ENCODE assay signal across 9 cellular contexts in genomic region chr10:73786512-73786885, GRCh38. TPM values are rescaled to one million over a fixed set of nuclear protein-coding genes. Genes with fewer than 3 reads are reported as not detected.
DNase-seq lines count a peak whose midpoint lies in the region; ATAC-seq and TF ChIP-seq lines count a peak whose summit lies in the region.
"Had no signal": no experiment of that assay in that cellular context is flagged by ENCODE, and none has a peak within 500 bp of the region (broad histone marks: within the 10 kb centered on the region; RNA-seq: fewer than 3 reads in every experiment).

No MANE protein-coding gene starts in this region.

- H3K9ac ChIP-seq in colonic mucosa (ENCODE audit: low read depth in 2 of 2, low read length in 2 of 2) = peak overlapping the region; percentile 73 to 84

- H3K36me3 ChIP-seq in colonic mucosa = no peaks in the 10 kb centered on the region

- peaks cover 25 to 29% (median 27%) of the 10 kb centered on the region in 3 donors for H3K4me1 Mint-ChIP-seq in IgD-negative memory B cell
- H3K4me1 Mint-ChIP-seq in naive thymus-derived CD8-positive, alpha-beta T cell = peaks cover 25 to 57% (median 46%) of the 10 kb centered on the region in 4 donors

- intact Hi-C loops in colonic mucosa (cut with DNase I) = no loop called here

- no peak for ATAC-seq in naive thymus-derived CD8-positive, alpha-beta T cell
- ATAC-seq in GM21367 (IDR thresholded peaks at IDR 0.05; ENCODE audit: unreplicated experiment) (no peak), HG02938 (IDR thresholded peaks at IDR 0.05; ENCODE audit: unreplicated experiment) (no peak)

- TF ChIP-seq CTCF in AG10803 (conservative IDR thresholded peaks at IDR 0.05; ENCODE audit: low read length) (0 out of 2 replicates have a peak, but pooled peaks have one; percentile 10), colonic mucosa (IDR thresholded peaks at IDR 0.05) (no peak)

- DNase-seq in AG10803 (ENCODE audit: low read depth) = no peak
- DNase-seq in colonic mucosa = no peak
- DNase-seq in naive thymus-derived CD8-positive, alpha-beta T cell = no peak
- DNase-seq in NCI-H2107 treated with DMSO at 0.1 percent for 48 hours (lab: John Stamatoyannopoulos, UW; ENCODE audit: unreplicated experiment) = no peak
- no peak for DNase-seq in dedifferentiated amniotic fluid mesenchymal stem cell (ENCODE audit: extremely low spot score)
- DNase-seq: midbrain had no signal

- H3K27me3 ChIP-seq in colonic mucosa = no peaks in the 10 kb centered on the region

- H3K27me3 Mint-ChIP-seq in IgD-negative memory B cell = no peaks in the 10 kb centered on the region
- no peaks in the 10 kb centered on the region for H3K27me3 Mint-ChIP-seq in naive thymus-derived CD8-positive, alpha-beta T cell

- H3K36me3 Mint-ChIP-seq in IgD-negative memory B cell = peaks cover 7% of the 10 kb centered on the region
- H3K36me3 Mint-ChIP-seq in naive thymus-derived CD8-positive, alpha-beta T cell = peaks cover 0 to 24% (median 18%) of the 10 kb centered on the region in 3 donors

- peak overlapping the region; percentile 94 to 98 (median 97) for H3K27ac Mint-ChIP-seq in IgD-negative memory B cell
- peak overlapping the region; percentile 89 to 98 (median 94) for H3K27ac Mint-ChIP-seq in naive thymus-derived CD8-positive, alpha-beta T cell

- no peaks in the 10 kb centered on the region for H3K9me3 Mint-ChIP-seq in IgD-negative memory B cell
- no peaks in the 10 kb centered on the region for H3K9me3 Mint-ChIP-seq in naive thymus-derived CD8-positive, alpha-beta T cell

- H3K9me3 ChIP-seq in colonic mucosa = no peaks in the 10 kb centered on the region

- POLR2A ChIA-PET in naive thymus-derived CD8-positive, alpha-beta T cell (lab: Charles Lee) = interaction anchor here (0.7 to 9.7 kb wide), 9 partner anchors 13 to 534 kb away, joined by 3 to 169 read pairs (median 6); partner anchors contain the start of genes ADK, MRPS16 and SEC24C

- H3K27ac ChIP-seq in colonic mucosa = peak overlapping the region; percentile 76

- H3K4me3 ChIP-seq in AG10803 (ENCODE audit: low read length) = peak overlapping the region; percentile 91
- H3K4me3 ChIP-seq in colonic mucosa = peak overlapping the region; percentile 79

- H3K4me1 ChIP-seq in colonic mucosa = peaks cover 11% of the 10 kb centered on the region

- peak overlapping the region; percentile 96 to 100 (median 98) for H3K4me3 Mint-ChIP-seq in IgD-negative memory B cell
- H3K4me3 Mint-ChIP-seq in naive thymus-derived CD8-positive, alpha-beta T cell = peak overlapping the region; percentile 89 to 99 (median 96)

RNA-seq across cellular contexts. Expression of gene ZSWIM8, which starts 1.1 kb away (rescaled TPM):
- 15.2 TPM for polyA plus RNA-seq in IgD-negative memory B cell
- 10 to 100 TPM; 74.7 to 77.1 TPM for total RNA-seq in colonic mucosa
- total RNA-seq in naive thymus-derived CD8-positive, alpha-beta T cell = 10 to 100 TPM; 79.0 to 79.9 TPM
- polyA plus RNA-seq in naive thymus-derived CD8-positive, alpha-beta T cell = 10 to 100 TPM; 12.3 to 18.5 (median 13.4) TPM

RNA-seq across cellular contexts. Expression of gene CHCHD1, which starts 4.7 kb away (rescaled TPM):
- 54.4 TPM for polyA plus RNA-seq in IgD-negative memory B cell
- 10 to 100 TPM; 33.7 to 48.5 TPM for total RNA-seq in colonic mucosa
- total RNA-seq in naive thymus-derived CD8-positive, alpha-beta T cell = 10 to 100 TPM; 19.9 to 22.1 TPM
- 10 to 100 TPM; 32.2 to 44.6 (median 37.9) TPM for polyA plus RNA-seq in naive thymus-derived CD8-positive, alpha-beta T cell

RNA-seq across cellular contexts. Expression of gene NDST2, which starts 24.9 kb away (rescaled TPM):
- polyA plus RNA-seq in IgD-negative memory B cell = 21.4 TPM
- 10 to 100 TPM; 20.9 to 25.2 TPM for total RNA-seq in colonic mucosa
- total RNA-seq in naive thymus-derived CD8-positive, alpha-beta T cell = 100 to 1,000 TPM; 101 to 112 TPM
- polyA plus RNA-seq in naive thymus-derived CD8-positive, alpha-beta T cell = 10 to 100 TPM; 13.4 to 34.3 (median 24.5) TPM

RNA-seq across cellular contexts. Expression of gene SEC24C, which starts 42.3 kb away (rescaled TPM):
- polyA plus RNA-seq in IgD-negative memory B cell = 31.8 TPM
- 10 to 100 TPM; 66.0 to 94.8 TPM for total RNA-seq in colonic mucosa
- total RNA-seq in naive thymus-derived CD8-positive, alpha-beta T cell = 10 to 100 TPM; 72.2 to 72.7 TPM
- 10 to 100 TPM; 18.9 to 33.5 (median 25.9) TPM for polyA plus RNA-seq in naive thymus-derived CD8-positive, alpha-beta T cell
